ENCODE assay signal across 24 cellular contexts in genomic region chr19:19074172-19074905, GRCh38. TPM values are rescaled to one million over a fixed set of nuclear protein-coding genes. Genes with fewer than 3 reads are reported as not detected.
DNase-seq lines count a peak whose midpoint lies in the region; ATAC-seq and TF ChIP-seq lines count a peak whose summit lies in the region.
"Had no signal": no experiment of that assay in that cellular context is flagged by ENCODE, and none has a peak within 500 bp of the region (broad histone marks: within the 10 kb centered on the region; RNA-seq: fewer than 3 reads in every experiment).

No MANE protein-coding gene starts in this region.

- H3K27ac ChIP-seq in neuronal stem cell (replicated peaks; ENCODE audit: low read length) (peak overlapping the region; percentile 13), vagina (no peak overlapping the region)
- H3K27ac ChIP-seq: thoracic aorta had no signal

- no peak overlapping the region for H2BK120ac ChIP-seq in neuronal stem cell (ENCODE audit: low read depth, low read length)

- H3K4me3 Mint-ChIP-seq in brain = peak overlapping the region in 2 of 5 experiments; percentile 27 to 36
- H3K4me3 Mint-ChIP-seq: activated CD4-positive, alpha-beta T cell treated with anti-CD3 and anti-CD28 coated beads, Interleukin-2, amount 10 ng/mL, durations not matched to agents 24 days and 14 days; CD8-positive, alpha-beta T cell; central memory CD8-positive, alpha-beta T cell; stimulated activated naive B cell treated with anti-CD40 and anti-IgM and Interleukin-4, amounts not matched to agents 10 μg/mL and 1 μg/mL and 100 μg/mL, for 72 hours had no signal

- peak overlapping the region; percentile 56 for H3K4me2 ChIP-seq in Loucy (ENCODE audit: low read depth, low read length, poor library complexity, severe bottlenecking)
- no peak overlapping the region for H3K4me2 ChIP-seq in neuronal stem cell (ENCODE audit: insufficient read depth, low read length, poor library complexity, severe bottlenecking)

- no peak overlapping the region for H2BK5ac ChIP-seq in neuronal stem cell (ENCODE audit: low read length)

- H3K4me1 ChIP-seq in Loucy (ENCODE audit: insufficient read depth, low read length, poor library complexity, severe bottlenecking) = peaks cover 11% of the 10 kb centered on the region
- peaks cover 0 to 5% of the 10 kb centered on the region in 2 donors for H3K4me1 ChIP-seq in neuronal stem cell (ENCODE audit: control insufficient read depth in 2 of 2, insufficient read depth in 1 of 2, low read depth in 1 of 2, low read length in 2 of 2)
- peaks cover 3% of the 10 kb centered on the region for H3K4me1 ChIP-seq in vagina

- no peaks in the 10 kb centered on the region for H3F3A ChIP-seq in Loucy (ENCODE audit: low read depth)

- peaks cover 6% of the 10 kb centered on the region; the same call in 1 of the 2 replicates for H3K79me2 ChIP-seq in Loucy (ENCODE audit: insufficient read depth, low read length)

- no peaks in the 10 kb centered on the region for H4K20me1 ChIP-seq in Loucy (ENCODE audit: insufficient read depth, low read length, poor library complexity, severe bottlenecking)

- H3K36me3 ChIP-seq in Loucy (ENCODE audit: insufficient read depth, low read length) (no peaks in the 10 kb centered on the region), neuronal stem cell (replicated peaks in 1 of 2; ENCODE audit: control insufficient read depth in 2 of 2, insufficient read depth in 2 of 2, low read length in 2 of 2) (no peaks in the 10 kb centered on the region), vagina (no peaks in the 10 kb centered on the region)
- H3K36me3 ChIP-seq: thoracic aorta had no signal

- H3K4me3 ChIP-seq in Loucy (ENCODE audit: low read length, poor library complexity, severe bottlenecking) = peak overlapping the region; percentile 26
- H3K4me3 ChIP-seq in neuronal stem cell (ENCODE audit: low read length in 2 of 2) = peak overlapping the region in 1 of 2 donors; percentile 39
- H3K4me3 ChIP-seq in vagina = no peak overlapping the region
- H3K4me3 ChIP-seq: thoracic aorta had no signal

- no peak overlapping the region for H2BK15ac ChIP-seq in neuronal stem cell (ENCODE audit: low read length)

- no peak overlapping the region for H2BK12ac ChIP-seq in neuronal stem cell (ENCODE audit: low read length)

- peaks cover 4% of the 10 kb centered on the region for H3K27me3 Mint-ChIP-seq in brain
- H3K27me3 Mint-ChIP-seq: activated CD4-positive, alpha-beta T cell treated with anti-CD3 and anti-CD28 coated beads, Interleukin-2, amount 10 ng/mL, durations not matched to agents 24 days and 14 days; central memory CD8-positive, alpha-beta T cell; stimulated activated naive B cell treated with anti-CD40 and anti-IgM and Interleukin-4, amounts not matched to agents 10 μg/mL and 1 μg/mL and 100 μg/mL, for 72 hours had no signal

- H3K9me3 Mint-ChIP-seq in brain = no peaks in the 10 kb centered on the region
- H3K9me3 Mint-ChIP-seq: activated CD4-positive, alpha-beta T cell treated with anti-CD3 and anti-CD28 coated beads, Interleukin-2, amount 10 ng/mL, durations not matched to agents 24 days and 14 days; CD8-positive, alpha-beta T cell; central memory CD8-positive, alpha-beta T cell; stimulated activated naive B cell treated with anti-CD40 and anti-IgM and Interleukin-4, amounts not matched to agents 10 μg/mL and 1 μg/mL and 100 μg/mL, for 72 hours had no signal

- no peak for ATAC-seq in sciatic nerve
- no peak for ATAC-seq in GM19023 (IDR thresholded peaks at IDR 0.05; ENCODE audit: unreplicated experiment)
- ATAC-seq: CD8-positive, alpha-beta T cell; PC-3; stimulated activated naive B cell treated with anti-CD40 and anti-IgM and Interleukin-4, amounts not matched to agents 10 μg/mL and 1 μg/mL and 100 μg/mL, for 72 hours had no signal

- no peak for TF ChIP-seq POLR2A in vagina (IDR thresholded peaks at IDR 0.05)

- H3K9ac ChIP-seq in Loucy (ENCODE audit: low read depth, low read length, poor library complexity, severe bottlenecking) = peak overlapping the region; percentile 15
- peak overlapping the region; percentile 71 for H3K9ac ChIP-seq in neuronal stem cell (ENCODE audit: low read depth, low read length, poor library complexity)

- no peaks in the 10 kb centered on the region for H3K27me3 ChIP-seq in Loucy (ENCODE audit: insufficient read depth, low read length, poor library complexity, severe bottlenecking)
- peaks cover 0 to 11% (median 0%) of the 10 kb centered on the region in 3 experiments for H3K27me3 ChIP-seq in neuronal stem cell (ENCODE audit: control insufficient read depth in 3 of 3, insufficient read depth in 3 of 3, low read depth in 1 of 3, low read length in 3 of 3)
- no peaks in the 10 kb centered on the region for H3K27me3 ChIP-seq in vagina
- H3K27me3 ChIP-seq: dorsolateral prefrontal cortex had no signal

- H3K4me1 Mint-ChIP-seq in brain = peaks cover 20% of the 10 kb centered on the region

- no peak overlapping the region for H3K23ac ChIP-seq in neuronal stem cell (ENCODE audit: low read depth, low read length, poor library complexity)

- H3K9me3 ChIP-seq in Loucy (ENCODE audit: insufficient read depth, low read depth, low read length) = no peaks in the 10 kb centered on the region
- peaks cover 0 to 2% of the 10 kb centered on the region in 2 donors for H3K9me3 ChIP-seq in neuronal stem cell (replicated peaks in 1 of 2; ENCODE audit: control insufficient read depth in 2 of 2, insufficient read depth in 1 of 2, low read depth in 1 of 2, low read length in 2 of 2)
- no peaks in the 10 kb centered on the region for H3K9me3 ChIP-seq in vagina
- H3K9me3 ChIP-seq: thoracic aorta had no signal

- H4K91ac ChIP-seq in neuronal stem cell (ENCODE audit: low read depth, low read length, poor library complexity) = no peak overlapping the region

- TF ChIP-seq CTCF in Loucy (conservative IDR thresholded peaks at IDR 0.05; ENCODE audit: low read length) (no peak), brain (conservative IDR thresholded peaks at IDR 0.05) (no peak), vagina (IDR thresholded peaks at IDR 0.05) (no peak)

- no peak overlapping the region for H3K4ac ChIP-seq in neuronal stem cell (ENCODE audit: low read length)

- no peak overlapping the region for H4K8ac ChIP-seq in neuronal stem cell (ENCODE audit: low read depth, low read length)

- WGBS in neuronal stem cell (ENCODE audit: extremely low coverage in 2 of 2, insufficient read length in 2 of 2, insufficient replicate concordance in 1 of 2), 2 donors = 100% methylated on average over 1 to 3 of the region's 13 CpGs

- DNase-seq in NCI-H69 (lab: John Stamatoyannopoulos, UW) (peak; percentile 80), neuronal stem cell (ENCODE audit: low spot score) (no peak), vagina (ENCODE audit: extremely low spot score in 2 of 2) (no peak), sciatic nerve (ENCODE audit: low spot score) (no peak)
- DNase-seq: activated CD4-positive, alpha-beta T cell treated with anti-CD3 and anti-CD28 coated beads, Interleukin-2, amount 10 ng/mL, durations not matched to agents 24 days and 14 days; activated naive CD4-positive, alpha-beta T cell treated with anti-CD3 and anti-CD28 coated beads, Interleukin-2, amount 50 U/mL, for 16 hours; aorta; CD8-positive, alpha-beta T cell; dorsolateral prefrontal cortex; erythroblast; Kasumi-1; NCI-H1048; NCI-H2107; NCI-H774; PC-3; SIG-M5; stimulated activated CD4-positive, alpha-beta T cell treated with anti-CD3 and anti-CD28 coated beads, Interleukin-2, amount 100 ng/mL, for 48 hours; stimulated activated naive B cell treated with anti-CD40 and anti-IgM and Interleukin-4, amounts not matched to agents 10 μg/mL and 1 μg/mL and 100 μg/mL, for 72 hours; T-helper 1 cell had no signal

- no peaks in the 10 kb centered on the region for H3K9me2 ChIP-seq in Loucy (replicated peaks; ENCODE audit: low read depth, low read length)

- H3K79me1 ChIP-seq in neuronal stem cell (ENCODE audit: low read depth, low read length) = peaks cover 2% of the 10 kb centered on the region

- peaks cover 15% of the 10 kb centered on the region for H3K36me3 Mint-ChIP-seq in brain

- H2AFZ ChIP-seq in Loucy (ENCODE audit: low read length) (no peak overlapping the region), neuronal stem cell (ENCODE audit: low read length) (no peak overlapping the region)

- H3K18ac ChIP-seq in neuronal stem cell (ENCODE audit: low read length) = no peak overlapping the region

- no peak overlapping the region for H3K14ac ChIP-seq in neuronal stem cell (ENCODE audit: low read length)

- H2AK5ac ChIP-seq in neuronal stem cell (ENCODE audit: low read depth, low read length) = no peak overlapping the region

- intact Hi-C loops in vagina (cut with DNase I) (no loop called here), sciatic nerve (cut with DNase I) (no loop called here)

- H3K27ac Mint-ChIP-seq in brain = peak overlapping the region; percentile 5 to 71 (median 45)
- H3K27ac Mint-ChIP-seq: activated CD4-positive, alpha-beta T cell treated with anti-CD3 and anti-CD28 coated beads, Interleukin-2, amount 10 ng/mL, durations not matched to agents 24 days and 14 days; CD8-positive, alpha-beta T cell had no signal

RNA-seq across cellular contexts. Expression of gene SLC25A42, which starts 10.5 kb away (rescaled TPM):
- polyA plus RNA-seq in brain (ENCODE audit: insufficient read depth, low read depth, low replicate concordance) = 9.5 TPM
- polyA plus RNA-seq in neuronal stem cell (2013, experiment 1 of 2) = 6.8 TPM
- 7.2 TPM for polyA plus RNA-seq in neuronal stem cell (2013, experiment 2 of 2)
- total RNA-seq in vagina (6.6 TPM), sciatic nerve (14.8 TPM)

RNA-seq across cellular contexts. Expression of gene ARMC6, which starts 40.9 kb away (rescaled TPM):
- polyA plus RNA-seq in brain (ENCODE audit: insufficient read depth, low read depth, low replicate concordance) = 39.3 TPM
- 15.0 TPM for polyA plus RNA-seq in neuronal stem cell (2013, experiment 1 of 2)
- polyA plus RNA-seq in neuronal stem cell (2013, experiment 2 of 2) = 14.5 TPM
- total RNA-seq in vagina (26.5 TPM), sciatic nerve (12.3 TPM)

RNA-seq across cellular contexts. Expression of gene SUGP2, which starts 41.0 kb away (rescaled TPM):
- polyA plus RNA-seq in brain (ENCODE audit: insufficient read depth, low read depth, low replicate concordance) = 59.2 TPM
- 103 TPM for polyA plus RNA-seq in neuronal stem cell (2013, experiment 1 of 2)
- polyA plus RNA-seq in neuronal stem cell (2013, experiment 2 of 2) = 101 TPM
- 57.9 TPM for total RNA-seq in vagina
- 87.7 TPM for total RNA-seq in sciatic nerve
